Comparison of ENCODE assay signal across 17 cellular contexts in the genomic region with DNA sequence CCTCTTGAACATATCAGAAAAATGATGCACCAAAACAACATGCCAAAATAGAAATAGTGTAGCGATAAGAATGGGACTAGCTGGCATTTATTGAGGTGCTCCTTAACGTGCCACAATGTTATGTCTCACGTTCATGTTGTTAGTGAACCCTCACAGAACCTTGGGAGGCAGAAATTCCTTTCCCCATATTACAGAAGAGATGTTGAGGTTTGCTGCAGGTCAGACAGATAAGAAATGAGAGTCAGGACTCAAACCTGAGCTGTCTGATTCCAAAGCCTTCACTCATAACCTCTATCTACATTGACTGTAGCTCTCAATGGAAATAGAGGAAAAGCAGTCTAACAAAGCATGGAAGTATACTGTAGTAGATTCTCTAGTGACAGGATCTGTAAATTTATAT.
A peak's percentile ranks its signal among the peaks of the same experiment; 100 is the strongest.
DNase-seq lines count a peak whose midpoint lies in the region; ATAC-seq and TF ChIP-seq lines count a peak whose summit lies in the region.
"Had no signal": no experiment of that assay in that cellular context is flagged by ENCODE, and none has a peak within 500 bp of the region (broad histone marks: within the 10 kb centered on the region; RNA-seq: fewer than 3 reads in every experiment).

No MANE protein-coding gene starts in this region.

- WGBS in ovary, 3 donors = 72 to 86% (median 78%) methylated on average over 3 of the region's 3 CpGs

- H3K36me3 ChIP-seq in PC-3 (ENCODE audit: low read depth, low read length) = no peaks in the 10 kb centered on the region
- no peaks in the 10 kb centered on the region for H3K36me3 ChIP-seq in ovary
- H3K36me3 ChIP-seq: Peyer's patch had no signal

- ATAC-seq in PC-3 = peak; percentile 8; the same call in 1 of the 2 replicates
- ATAC-seq in activated naive CD4-positive, alpha-beta T cell treated with anti-CD3 and anti-CD28 coated beads, Interleukin-2, amount 50 U/mL, for 72 hours = no peak
- no peak for ATAC-seq in HG03469 (IDR thresholded peaks at IDR 0.05; ENCODE audit: unreplicated experiment)
- ATAC-seq: HepG2, T-cell had no signal

- H3K4me3 ChIP-seq in PC-3 (ENCODE audit: low read length) = no peak overlapping the region
- H3K4me3 ChIP-seq in ovary = no peak overlapping the region
- H3K4me3 ChIP-seq: Peyer's patch had no signal

- H3K27ac Mint-ChIP-seq in osteocyte (ENCODE audit: unreplicated experiment) = peak overlapping the region; percentile 42
- H3K27ac Mint-ChIP-seq in activated naive CD4-positive, alpha-beta T cell treated with anti-CD3 and anti-CD28 coated beads, Interleukin-2, amount 50 U/mL, for 72 hours = no peak overlapping the region
- H3K27ac Mint-ChIP-seq: CD14-positive monocyte, T-cell had no signal

- CTCF ChIA-PET in PC-3 (lab: Charles Lee) = interaction anchor here (0.6 to 0.9 kb wide), 4 partner anchors 37 to 202 kb away, joined by 3 to 4 read pairs (median 4); no protein-coding TSS in a partner anchor

- peak overlapping the region; percentile 43 for H3K9ac ChIP-seq in PC-3 (ENCODE audit: low read length)

- intact Hi-C loops in PC-3 (cut with micrococcal nuclease) = loop anchor here (1.0 to 5.0 kb wide), 5 partner anchors 19 to 256 kb away; no protein-coding TSS in a partner anchor
- intact Hi-C loops in ovary (cut with DNase I) = no loop called here

- BruUV-seq in PC-3 (replicated peaks; lab: Mats Ljungman, UMichigan) = TSS peak; percentile 65

- H3K27me3 ChIP-seq in PC-3 (ENCODE audit: low read length) (no peaks in the 10 kb centered on the region), ovary (no peaks in the 10 kb centered on the region)
- H3K27me3 ChIP-seq: Peyer's patch had no signal

- no peak for TF ChIP-seq EP300 in ovary (IDR thresholded peaks at IDR 0.05)

- H3K4me3 Mint-ChIP-seq in osteocyte (ENCODE audit: unreplicated experiment) = no peak overlapping the region
- H3K4me3 Mint-ChIP-seq: CD14-positive monocyte, T-cell had no signal

- peaks cover 2% of the 10 kb centered on the region for H3K36me3 Mint-ChIP-seq in osteocyte (ENCODE audit: unreplicated experiment)
- no peaks in the 10 kb centered on the region for H3K36me3 Mint-ChIP-seq in activated naive CD4-positive, alpha-beta T cell treated with anti-CD3 and anti-CD28 coated beads, Interleukin-2, amount 50 U/mL, for 72 hours
- H3K36me3 Mint-ChIP-seq: CD14-positive monocyte, T-cell had no signal

- peaks cover 52% of the 10 kb centered on the region for H3K4me1 Mint-ChIP-seq in osteocyte (ENCODE audit: unreplicated experiment)

- TF ChIP-seq CTCF in PC-3 (conservative IDR thresholded peaks at IDR 0.05; ENCODE audit: low read depth, low read length) (no peak), osteocyte (IDR thresholded peaks at IDR 0.05) (no peak), ovary (IDR thresholded peaks at IDR 0.05) (no peak)

- no peaks in the 10 kb centered on the region for H4K20me1 ChIP-seq in PC-3 (ENCODE audit: low read length)

- H3K9me3 ChIP-seq in PC-3 (ENCODE audit: low read length) (no peaks in the 10 kb centered on the region), ovary (no peaks in the 10 kb centered on the region)
- H3K9me3 ChIP-seq: Peyer's patch had no signal

- TF ChIP-seq POLR2A in ovary (IDR thresholded peaks at IDR 0.05) = no peak

- peak overlapping the region; percentile 53 for H3K4me2 ChIP-seq in PC-3 (ENCODE audit: low read length)

- H3K27me3 Mint-ChIP-seq in osteocyte (ENCODE audit: unreplicated experiment) = no peaks in the 10 kb centered on the region

- POLR2A ChIA-PET in PC-3 (lab: Charles Lee; ENCODE audit: unreplicated experiment) = interaction anchor here (0.8 kb wide), 1 partner anchor 102 kb away, joined by 3 read pairs; no protein-coding TSS in a partner anchor

- H3K9me3 Mint-ChIP-seq in osteocyte (ENCODE audit: unreplicated experiment) = no peaks in the 10 kb centered on the region
- no peaks in the 10 kb centered on the region for H3K9me3 Mint-ChIP-seq in activated naive CD4-positive, alpha-beta T cell treated with anti-CD3 and anti-CD28 coated beads, Interleukin-2, amount 50 U/mL, for 72 hours
- H3K9me3 Mint-ChIP-seq: CD14-positive monocyte, T-cell had no signal

- H3K4me1 ChIP-seq in PC-3 (ENCODE audit: insufficient read depth, low read length) (peaks cover 55% of the 10 kb centered on the region), ovary (ENCODE audit: insufficient read depth) (no peaks in the 10 kb centered on the region)
- H3K4me1 ChIP-seq: Peyer's patch had no signal

- no peak overlapping the region for H2AFZ ChIP-seq in PC-3 (ENCODE audit: low read length)

- H3K27ac ChIP-seq in PC-3 (ENCODE audit: low read length) (peak overlapping the region; percentile 83), ovary (no peak overlapping the region)
- H3K27ac ChIP-seq: Peyer's patch had no signal

- peaks cover 4% of the 10 kb centered on the region for H3F3A ChIP-seq in PC-3 (ENCODE audit: low read length, unreplicated experiment)

- no peaks in the 10 kb centered on the region for H3K79me2 ChIP-seq in PC-3 (ENCODE audit: low read length)

- no peaks in the 10 kb centered on the region for H3K9me2 ChIP-seq in PC-3 (replicated peaks; ENCODE audit: low read length)

- peak; percentile 35 for DNase-seq in ELR (ENCODE audit: low read depth)
- DNase-seq in PC-3 = no peak
- DNase-seq in astrocyte of the hippocampus (ENCODE audit: low read depth, low spot score) = peak; percentile 45
- DNase-seq in osteocyte (ENCODE audit: extremely low spot score, unreplicated experiment) = no peak
- DNase-seq in ovary = no peak
- DNase-seq in activated naive CD4-positive, alpha-beta T cell treated with anti-CD3 and anti-CD28 coated beads, Interleukin-2, amount 50 U/mL, for 72 hours (ENCODE audit: low spot score in 2 of 2) = no peak
- DNase-seq in COR-L47 (lab: John Stamatoyannopoulos, UW) = no peak
- DNase-seq: DMS79 treated with DMSO at 0.1 percent for 48 hours, KG1, MV-4-11, NCI-H187 treated with DMSO at 0.1 percent for 48 hours, NCI-H526, Peyer's patch, T-cell had no signal

Comparison
In these comparisons a context has a peak if more than half of its experiments do, and no peak if none do; other contexts are left out.
1. DNase-seq: peak in ELR (single experiment) and astrocyte of the hippocampus (single experiment); none in PC-3 (single experiment), osteocyte (single experiment), ovary (0 of 5), activated naive CD4-positive, alpha-beta T cell treated with anti-CD3 and anti-CD28 coated beads, Interleukin-2, amount 50 U/mL, for 72 hours (0 of 2) and COR-L47 (single experiment).